8 cellular contexts compared by ENCODE assay signal in genomic region chr19:12162513-12162881, GRCh38. TPM values are rescaled to one million over a fixed set of nuclear protein-coding genes. Genes with fewer than 3 reads are reported as not detected.
DNase-seq lines count a peak whose midpoint lies in the region; ATAC-seq, FAIRE-seq and TF ChIP-seq lines count a peak whose summit lies in the region.

No MANE protein-coding gene starts in this region.

- H2BK120ac ChIP-seq in mesendoderm (ENCODE audit: low read depth, low read length): no peak overlapping the region

- H3K18ac ChIP-seq in mesendoderm (ENCODE audit: low read length): no peak overlapping the region

- no peak for TF ChIP-seq RAD21 in A549 (conservative IDR thresholded peaks at IDR 0.05 in 1 of 2, IDR thresholded peaks at IDR 0.05 in 1 of 2)

- 7% methylated on average over 8 of the region's 8 CpGs for WGBS in A549 (ENCODE audit: missing lambda C conversion rate)
- no CpG with 5 or more reads among the region's 8 CpGs for WGBS in mesendoderm (ENCODE audit: extremely low coverage, insufficient coverage, low lambda C conversion rate)

- TF ChIP-seq POLR2A in A549 (IDR thresholded peaks at IDR 0.05; ENCODE audit: low read length): no peak
- no peak for TF ChIP-seq POLR2A in GM18505 (IDR thresholded peaks at IDR 0.05; ENCODE audit: borderline replicate concordance, extremely low read depth, insufficient read depth, insufficient read length)

- FAIRE-seq in A549 (lab: Jason Lieb, UNC) (no peak), astrocyte (lab: Jason Lieb, UNC) (no peak)

- DNase-seq in A549 (ENCODE audit: low read depth in 1 of 2, low spot score in 1 of 2): no peak
- no peak for DNase-seq in HFF-Myc (ENCODE audit: extremely low read depth, low read depth)
- no peak for DNase-seq in astrocyte (ENCODE audit: low read depth)
- DNase-seq in mesendoderm: no peak
- DNase-seq in SK-N-DZ (ENCODE audit: low spot score): no peak

- H2AFZ ChIP-seq in astrocyte (ENCODE audit: low read depth, low read length): peak overlapping the region; percentile 99

- no peak overlapping the region for H2BK5ac ChIP-seq in mesendoderm (ENCODE audit: low read length)

- peaks cover 13% of the 10 kb centered on the region for H3K4me1 Mint-ChIP-seq in astrocyte (ENCODE audit: low read depth, unreplicated experiment)

- H4K20me1 ChIP-seq in astrocyte (ENCODE audit: insufficient read depth, low read length): peaks cover 3% of the 10 kb centered on the region

- H3K23ac ChIP-seq in mesendoderm (ENCODE audit: low read length): no peak overlapping the region

- peaks cover 9% of the 10 kb centered on the region for H3K79me1 ChIP-seq in mesendoderm (ENCODE audit: low read length)

- H3K9me3 ChIP-seq in A549 (peaks cover 3% of the 10 kb centered on the region; the same call in 1 of the 3 replicates), astrocyte (ENCODE audit: insufficient read depth, low read depth, low read length) (no peaks in the 10 kb centered on the region)

- peaks cover 38% of the 10 kb centered on the region for H3K79me2 ChIP-seq in astrocyte (ENCODE audit: insufficient read depth, low read length)
- peaks cover 12% of the 10 kb centered on the region for H3K79me2 ChIP-seq in mesendoderm (ENCODE audit: control insufficient read depth, insufficient read depth, low read length)

- ATAC-seq in A549: no peak
- no peak for ATAC-seq in GM18505 (IDR thresholded peaks at IDR 0.05; ENCODE audit: unreplicated experiment)
- ATAC-seq in HG03045 (IDR thresholded peaks at IDR 0.05; ENCODE audit: unreplicated experiment): no peak
- ATAC-seq in GM19035 (IDR thresholded peaks at IDR 0.05; ENCODE audit: unreplicated experiment): no peak

- no peaks in the 10 kb centered on the region for H3K9me3 Mint-ChIP-seq in astrocyte (ENCODE audit: unreplicated experiment)

- POLR2A ChIA-PET in A549 (lab: Yijun Ruan, JAX): interaction anchor here (0.7 kb wide), 1 partner anchor 11 kb away, joined by 3 read pairs; no protein-coding TSS in a partner anchor

- H3K4me1 ChIP-seq in A549: no peaks in the 10 kb centered on the region
- H3K4me1 ChIP-seq in astrocyte (ENCODE audit: insufficient read depth, low read length): no peaks in the 10 kb centered on the region
- no peaks in the 10 kb centered on the region for H3K4me1 ChIP-seq in mesendoderm (ENCODE audit: control insufficient read depth, low read depth, low read length)

- H3K4me2 ChIP-seq in A549 (peak overlapping the region; percentile 48), astrocyte (ENCODE audit: low read length) (peak overlapping the region; percentile 87), mesendoderm (ENCODE audit: low read length) (peak overlapping the region; percentile 61)

- H4K8ac ChIP-seq in mesendoderm (ENCODE audit: low read depth, low read length): no peak overlapping the region

- no peak overlapping the region for H3K56ac ChIP-seq in mesendoderm (ENCODE audit: low read length)

- H2AK5ac ChIP-seq in mesendoderm (ENCODE audit: low read length): no peak overlapping the region

- no peak overlapping the region for H2BK15ac ChIP-seq in mesendoderm (replicated peaks; ENCODE audit: low read depth)

- H3K4me3 ChIP-seq in A549 (peak overlapping the region; percentile 76), HFF-Myc (replicated peaks; ENCODE audit: low read depth, low read length) (peak overlapping the region; percentile 86), astrocyte (ENCODE audit: insufficient read depth, low read depth, low read length) (peak overlapping the region; percentile 84), mesendoderm (ENCODE audit: low read length) (no peak overlapping the region)

- H3K27me3 Mint-ChIP-seq in astrocyte (ENCODE audit: low read depth, unreplicated experiment): no peaks in the 10 kb centered on the region

- CTCF ChIA-PET in A549 (lab: Yijun Ruan, JAX): no interaction called here

- H3K27ac Mint-ChIP-seq in astrocyte (ENCODE audit: unreplicated experiment): no peak overlapping the region

- peak overlapping the region; percentile 94 for H3K9ac ChIP-seq in astrocyte (ENCODE audit: low read length)
- H3K9ac ChIP-seq in mesendoderm (ENCODE audit: low read length): no peak overlapping the region

- H3K27me3 ChIP-seq in astrocyte (ENCODE audit: insufficient read depth, low read length) (no peaks in the 10 kb centered on the region), mesendoderm (ENCODE audit: insufficient read depth, low read length, poor library complexity) (no peaks in the 10 kb centered on the region)

- no peak for TF ChIP-seq CTCF in A549 (IDR thresholded peaks at IDR 0.05)
- TF ChIP-seq CTCF in HFF-Myc (IDR thresholded peaks at IDR 0.05; ENCODE audit: low read depth, low read length, missing control alignments): no peak
- no peak for TF ChIP-seq CTCF in astrocyte (IDR thresholded peaks at IDR 0.05; ENCODE audit: insufficient read depth, low read depth, low read length)

- H4K5ac ChIP-seq in mesendoderm (ENCODE audit: low read length): no peak overlapping the region

- H3K27ac ChIP-seq in A549 (no peak overlapping the region; a peak in 1 of 6 replicates), astrocyte (ENCODE audit: low read depth, low read length) (no peak overlapping the region), mesendoderm (ENCODE audit: low read depth, low read length) (no peak overlapping the region)

- H3K36me3 Mint-ChIP-seq in astrocyte (ENCODE audit: low read depth, unreplicated experiment): no peaks in the 10 kb centered on the region

- TF ChIP-seq EP300 in A549 (IDR thresholded peaks at IDR 0.05): no peak

- H3K4me3 Mint-ChIP-seq in astrocyte (ENCODE audit: unreplicated experiment): peak overlapping the region; percentile 95

- H3K4ac ChIP-seq in mesendoderm (ENCODE audit: low read depth, low read length): no peak overlapping the region

- H3K36me3 ChIP-seq in astrocyte (ENCODE audit: insufficient read depth, low read length): no peaks in the 10 kb centered on the region
- H3K36me3 ChIP-seq in mesendoderm (ENCODE audit: control insufficient read depth, insufficient read depth, low read length): no peaks in the 10 kb centered on the region

TF ChIP-seq in A549, 52 proteins besides CTCF, POLR2A, EP300 and RAD21:
- TF ChIP-seq PBX3 (IDR thresholded peaks at IDR 0.05): no peak

RNA-seq across cellular contexts. Expression of gene ZNF136, which starts 0.4 kb away (rescaled TPM):
- polyA plus RNA-seq in A549 (2011; rRNA removed): 2.2 and 2.3 TPM in 2 replicates
- polyA plus RNA-seq in A549 (2012; cell fraction: cytosol; rRNA removed): 0.36 and 0.45 TPM in 2 replicates
- 0.22 and 0.84 TPM in 2 replicates for polyA plus RNA-seq in A549 (2012; cell fraction: nucleus; rRNA removed)
- 1.4 to 1.6 TPM (median 1.5 TPM) in 3 replicates for polyA plus RNA-seq in A549 (2017; fragmentation: RNase III; extraction: RNeasy Plus Mini Kit Qiagen cat#74134 plus additional on column Dnase treatment)
- polyA minus RNA-seq in A549 (2011; rRNA and poly(A)+ RNA removed): 1.2 and 1.4 TPM in 2 replicates
- 8.3 and 11.1 TPM in 2 replicates for total RNA-seq in astrocyte
- 4.1 TPM for polyA plus RNA-seq in mesendoderm (2013, experiment 1 of 2)
- polyA plus RNA-seq in mesendoderm (2013, experiment 2 of 2): 4.1 TPM
- polyA plus RNA-seq in SK-N-DZ (2014; cell fraction: cytosol; rRNA removed): 7.9 and 9.9 TPM in 2 replicates
- 4.7 and 5.7 TPM in 2 replicates for polyA plus RNA-seq in SK-N-DZ (2014; cell fraction: nucleus; rRNA removed)

RNA-seq across cellular contexts. Expression of gene ZNF625, which starts 6.0 kb away (rescaled TPM):
- polyA plus RNA-seq in A549 (2011; rRNA removed) (not detected in 2 replicates), A549 (2017; fragmentation: RNase III; extraction: RNeasy Plus Mini Kit Qiagen cat#74134 plus additional on column Dnase treatment) (not detected in 3 replicates)
- not detected in 2 replicates for polyA plus RNA-seq in A549 (2012; cell fraction: cytosol; rRNA removed)
- not detected in 2 replicates for polyA plus RNA-seq in A549 (2012; cell fraction: nucleus; rRNA removed)
- polyA minus RNA-seq in A549 (2011; rRNA and poly(A)+ RNA removed): not detected in 2 replicates
- 13.7 and 16.1 TPM in 2 replicates for total RNA-seq in astrocyte
- polyA plus RNA-seq in mesendoderm (2013, experiment 1 of 2): 8.5 TPM
- 7.3 TPM for polyA plus RNA-seq in mesendoderm (2013, experiment 2 of 2)
- polyA plus RNA-seq in SK-N-DZ (2014; cell fraction: cytosol; rRNA removed): 5.5 and 7.5 TPM in 2 replicates
- 2.9 and 7.2 TPM in 2 replicates for polyA plus RNA-seq in SK-N-DZ (2014; cell fraction: nucleus; rRNA removed)

RNA-seq across cellular contexts. Expression of gene ZNF20, which starts 22.3 kb away (rescaled TPM):
- polyA plus RNA-seq in A549 (2011; rRNA removed) (0.34 and 0.46 TPM in 2 replicates), A549 (2017; fragmentation: RNase III; extraction: RNeasy Plus Mini Kit Qiagen cat#74134 plus additional on column Dnase treatment) (0.20 to 0.41 TPM (median 0.37 TPM) in 3 replicates)
- 0.03 and 0.04 TPM in 2 replicates for polyA plus RNA-seq in A549 (2012; cell fraction: cytosol; rRNA removed)
- 0.13 TPM in 1 of 2 replicates, not detected in the other for polyA plus RNA-seq in A549 (2012; cell fraction: nucleus; rRNA removed)
- 0.34 and 0.62 TPM in 2 replicates for polyA minus RNA-seq in A549 (2011; rRNA and poly(A)+ RNA removed)
- total RNA-seq in astrocyte: 7.5 and 8.2 TPM in 2 replicates
- polyA plus RNA-seq in mesendoderm (2013, experiment 1 of 2): 3.5 TPM
- polyA plus RNA-seq in mesendoderm (2013, experiment 2 of 2): 3.2 TPM
- 1.6 and 3.8 TPM in 2 replicates for polyA plus RNA-seq in SK-N-DZ (2014; cell fraction: cytosol; rRNA removed)
- polyA plus RNA-seq in SK-N-DZ (2014; cell fraction: nucleus; rRNA removed): 1.8 and 2.6 TPM in 2 replicates
